Comparison of ENCODE assay signal across 1 cellular context in genomic region chr5:141590127-141590526, GRCh38.
A peak's percentile ranks its signal among the peaks of the same experiment; 100 is the strongest.
TF ChIP-seq lines count a peak whose summit lies in the region.

No MANE protein-coding gene starts in this region.

TF ChIP-seq in HepG2, 621 proteins besides CTCF, POLR2A, EP300 and RAD21 (continued from another document and continues in another):
- TF ChIP-seq, protein P1, sequence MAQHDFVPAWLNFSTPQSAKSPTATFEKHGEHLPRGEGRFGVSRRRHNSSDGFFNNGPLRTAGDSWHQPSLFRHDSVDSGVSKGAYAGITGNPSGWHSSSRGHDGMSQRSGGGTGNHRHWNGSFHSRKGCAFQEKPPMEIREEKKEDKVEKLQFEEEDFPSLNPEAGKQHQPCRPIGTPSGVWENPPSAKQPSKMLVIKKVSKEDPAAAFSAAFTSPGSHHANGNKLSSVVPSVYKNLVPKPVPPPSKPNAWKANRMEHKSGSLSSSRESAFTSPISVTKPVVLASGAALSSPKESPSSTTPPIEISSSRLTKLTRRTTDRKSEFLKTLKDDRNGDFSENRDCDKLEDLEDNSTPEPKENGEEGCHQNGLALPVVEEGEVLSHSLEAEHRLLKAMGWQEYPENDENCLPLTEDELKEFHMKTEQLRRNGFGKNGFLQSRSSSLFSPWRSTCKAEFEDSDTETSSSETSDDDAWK (CRISPR knock-in tag; IDR thresholded peaks at IDR 0.05), result no peak
- TF ChIP-seq ARID3A (IDR thresholded peaks at IDR 0.05; ENCODE audit: low read depth, low read length) (peak; percentile 88), ZNF556 (CRISPR knock-in tag; IDR thresholded peaks at IDR 0.05; ENCODE audit: borderline replicate concordance) (0 out of 2 replicates have a peak, but pooled peaks have one; percentile 27), CENPT (CRISPR knock-in tag; IDR thresholded peaks at IDR 0.05; ENCODE audit: low read depth) (no peak), SCMH1 (CRISPR knock-in tag; IDR thresholded peaks at IDR 0.05; ENCODE audit: borderline replicate concordance) (no peak), NFIC (IDR thresholded peaks at IDR 0.05; ENCODE audit: low read length) (0 out of 2 replicates have a peak, but pooled peaks have one; percentile 61), ETV5 (CRISPR knock-in tag; IDR thresholded peaks at IDR 0.05; ENCODE audit: borderline replicate concordance) (peak; percentile 7; the same call in 1 of the 2 replicates), PPARG (CRISPR knock-in tag; conservative IDR thresholded peaks at IDR 0.05) (peak; percentile 76), ZNF781 (CRISPR knock-in tag; IDR thresholded peaks at IDR 0.05; ENCODE audit: borderline replicate concordance, not compliant biosample characterization) (no peak), KDM1A (CRISPR knock-in tag; IDR thresholded peaks at IDR 0.05) (peak; percentile 49; the same call in 1 of the 2 replicates), ZBTB38 (CRISPR knock-in tag; IDR thresholded peaks at IDR 0.05) (no peak), TFDP1 (CRISPR knock-in tag; IDR thresholded peaks at IDR 0.05; ENCODE audit: borderline replicate concordance) (no peak), XBP1 (CRISPR knock-in tag; IDR thresholded peaks at IDR 0.05) (no peak), CHD2 (IDR thresholded peaks at IDR 0.05; ENCODE audit: low read depth, low read length) (no peak), ZNF780A (CRISPR knock-in tag; IDR thresholded peaks at IDR 0.05) (no peak), ZFP82 (CRISPR knock-in tag; IDR thresholded peaks at IDR 0.05; ENCODE audit: borderline replicate concordance) (no peak), ZSCAN30 (CRISPR knock-in tag; IDR thresholded peaks at IDR 0.05) (no peak), GLMP (CRISPR knock-in tag; IDR thresholded peaks at IDR 0.05; ENCODE audit: borderline replicate concordance) (no peak), ZNF329 (CRISPR knock-in tag; IDR thresholded peaks at IDR 0.05; ENCODE audit: low read depth) (no peak), SAP130 (CRISPR knock-in tag; IDR thresholded peaks at IDR 0.05; ENCODE audit: low read depth) (peak; percentile 67), DMTF1 (CRISPR knock-in tag; IDR thresholded peaks at IDR 0.05) (no peak), BORCS8-MEF2B (CRISPR knock-in tag; IDR thresholded peaks at IDR 0.05) (no peak), ZSCAN21 (CRISPR knock-in tag; IDR thresholded peaks at IDR 0.05; ENCODE audit: borderline replicate concordance) (no peak), HIVEP1 (CRISPR knock-in tag; IDR thresholded peaks at IDR 0.05) (no peak), BRD4 (CRISPR knock-in tag; IDR thresholded peaks at IDR 0.05) (no peak), THAP11 (CRISPR knock-in tag; IDR thresholded peaks at IDR 0.05) (peak; percentile 55), ZMYM4 (CRISPR knock-in tag; IDR thresholded peaks at IDR 0.05) (0 out of 2 replicates have a peak, but pooled peaks have one; percentile 50), NFKB2 (CRISPR knock-in tag; IDR thresholded peaks at IDR 0.05; ENCODE audit: borderline replicate concordance) (no peak), RBM39 (IDR thresholded peaks at IDR 0.05; ENCODE audit: low read depth, low read length, poor library complexity, severe bottlenecking) (no peak), ZBTB21 (CRISPR knock-in tag; IDR thresholded peaks at IDR 0.05) (no peak), ZBED4 (CRISPR knock-in tag; IDR thresholded peaks at IDR 0.05; ENCODE audit: borderline replicate concordance) (no peak), IRX3 (CRISPR knock-in tag; IDR thresholded peaks at IDR 0.05; ENCODE audit: borderline replicate concordance, low read depth) (no peak), ZKSCAN1 (IDR thresholded peaks at IDR 0.05; ENCODE audit: low read length) (no peak), ZNF263 (CRISPR knock-in tag; IDR thresholded peaks at IDR 0.05) (no peak)
- TF ChIP-seq, protein P2, sequence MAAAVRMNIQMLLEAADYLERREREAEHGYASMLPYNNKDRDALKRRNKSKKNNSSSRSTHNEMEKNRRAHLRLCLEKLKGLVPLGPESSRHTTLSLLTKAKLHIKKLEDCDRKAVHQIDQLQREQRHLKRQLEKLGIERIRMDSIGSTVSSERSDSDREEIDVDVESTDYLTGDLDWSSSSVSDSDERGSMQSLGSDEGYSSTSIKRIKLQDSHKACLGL (CRISPR knock-in tag; IDR thresholded peaks at IDR 0.05), result no peak
- TF ChIP-seq, protein P3, sequence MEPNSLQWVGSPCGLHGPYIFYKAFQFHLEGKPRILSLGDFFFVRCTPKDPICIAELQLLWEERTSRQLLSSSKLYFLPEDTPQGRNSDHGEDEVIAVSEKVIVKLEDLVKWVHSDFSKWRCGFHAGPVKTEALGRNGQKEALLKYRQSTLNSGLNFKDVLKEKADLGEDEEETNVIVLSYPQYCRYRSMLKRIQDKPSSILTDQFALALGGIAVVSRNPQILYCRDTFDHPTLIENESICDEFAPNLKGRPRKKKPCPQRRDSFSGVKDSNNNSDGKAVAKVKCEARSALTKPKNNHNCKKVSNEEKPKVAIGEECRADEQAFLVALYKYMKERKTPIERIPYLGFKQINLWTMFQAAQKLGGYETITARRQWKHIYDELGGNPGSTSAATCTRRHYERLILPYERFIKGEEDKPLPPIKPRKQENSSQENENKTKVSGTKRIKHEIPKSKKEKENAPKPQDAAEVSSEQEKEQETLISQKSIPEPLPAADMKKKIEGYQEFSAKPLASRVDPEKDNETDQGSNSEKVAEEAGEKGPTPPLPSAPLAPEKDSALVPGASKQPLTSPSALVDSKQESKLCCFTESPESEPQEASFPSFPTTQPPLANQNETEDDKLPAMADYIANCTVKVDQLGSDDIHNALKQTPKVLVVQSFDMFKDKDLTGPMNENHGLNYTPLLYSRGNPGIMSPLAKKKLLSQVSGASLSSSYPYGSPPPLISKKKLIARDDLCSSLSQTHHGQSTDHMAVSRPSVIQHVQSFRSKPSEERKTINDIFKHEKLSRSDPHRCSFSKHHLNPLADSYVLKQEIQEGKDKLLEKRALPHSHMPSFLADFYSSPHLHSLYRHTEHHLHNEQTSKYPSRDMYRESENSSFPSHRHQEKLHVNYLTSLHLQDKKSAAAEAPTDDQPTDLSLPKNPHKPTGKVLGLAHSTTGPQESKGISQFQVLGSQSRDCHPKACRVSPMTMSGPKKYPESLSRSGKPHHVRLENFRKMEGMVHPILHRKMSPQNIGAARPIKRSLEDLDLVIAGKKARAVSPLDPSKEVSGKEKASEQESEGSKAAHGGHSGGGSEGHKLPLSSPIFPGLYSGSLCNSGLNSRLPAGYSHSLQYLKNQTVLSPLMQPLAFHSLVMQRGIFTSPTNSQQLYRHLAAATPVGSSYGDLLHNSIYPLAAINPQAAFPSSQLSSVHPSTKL (CRISPR knock-in tag; IDR thresholded peaks at IDR 0.05), result peak; percentile 91
- TF ChIP-seq, protein P4, sequence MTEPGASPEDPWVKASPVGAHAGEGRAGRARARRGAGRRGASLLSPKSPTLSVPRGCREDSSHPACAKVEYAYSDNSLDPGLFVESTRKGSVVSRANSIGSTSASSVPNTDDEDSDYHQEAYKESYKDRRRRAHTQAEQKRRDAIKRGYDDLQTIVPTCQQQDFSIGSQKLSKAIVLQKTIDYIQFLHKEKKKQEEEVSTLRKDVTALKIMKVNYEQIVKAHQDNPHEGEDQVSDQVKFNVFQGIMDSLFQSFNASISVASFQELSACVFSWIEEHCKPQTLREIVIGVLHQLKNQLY (CRISPR knock-in tag; IDR thresholded peaks at IDR 0.05), result 0 out of 2 replicates have a peak, but pooled peaks have one; percentile 78
- TF ChIP-seq, protein P5, sequence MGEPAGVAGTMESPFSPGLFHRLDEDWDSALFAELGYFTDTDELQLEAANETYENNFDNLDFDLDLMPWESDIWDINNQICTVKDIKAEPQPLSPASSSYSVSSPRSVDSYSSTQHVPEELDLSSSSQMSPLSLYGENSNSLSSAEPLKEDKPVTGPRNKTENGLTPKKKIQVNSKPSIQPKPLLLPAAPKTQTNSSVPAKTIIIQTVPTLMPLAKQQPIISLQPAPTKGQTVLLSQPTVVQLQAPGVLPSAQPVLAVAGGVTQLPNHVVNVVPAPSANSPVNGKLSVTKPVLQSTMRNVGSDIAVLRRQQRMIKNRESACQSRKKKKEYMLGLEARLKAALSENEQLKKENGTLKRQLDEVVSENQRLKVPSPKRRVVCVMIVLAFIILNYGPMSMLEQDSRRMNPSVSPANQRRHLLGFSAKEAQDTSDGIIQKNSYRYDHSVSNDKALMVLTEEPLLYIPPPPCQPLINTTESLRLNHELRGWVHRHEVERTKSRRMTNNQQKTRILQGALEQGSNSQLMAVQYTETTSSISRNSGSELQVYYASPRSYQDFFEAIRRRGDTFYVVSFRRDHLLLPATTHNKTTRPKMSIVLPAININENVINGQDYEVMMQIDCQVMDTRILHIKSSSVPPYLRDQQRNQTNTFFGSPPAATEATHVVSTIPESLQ (CRISPR knock-in tag; conservative IDR thresholded peaks at IDR 0.05), result no peak
- TF ChIP-seq, protein P6, sequence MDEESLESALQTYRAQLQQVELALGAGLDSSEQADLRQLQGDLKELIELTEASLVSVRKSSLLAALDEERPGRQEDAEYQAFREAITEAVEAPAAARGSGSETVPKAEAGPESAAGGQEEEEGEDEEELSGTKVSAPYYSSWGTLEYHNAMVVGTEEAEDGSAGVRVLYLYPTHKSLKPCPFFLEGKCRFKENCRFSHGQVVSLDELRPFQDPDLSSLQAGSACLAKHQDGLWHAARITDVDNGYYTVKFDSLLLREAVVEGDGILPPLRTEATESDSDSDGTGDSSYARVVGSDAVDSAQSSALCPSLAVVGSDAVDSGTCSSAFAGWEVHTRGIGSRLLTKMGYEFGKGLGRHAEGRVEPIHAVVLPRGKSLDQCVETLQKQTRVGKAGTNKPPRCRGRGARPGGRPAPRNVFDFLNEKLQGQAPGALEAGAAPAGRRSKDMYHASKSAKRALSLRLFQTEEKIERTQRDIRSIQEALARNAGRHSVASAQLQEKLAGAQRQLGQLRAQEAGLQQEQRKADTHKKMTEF (CRISPR knock-in tag; IDR thresholded peaks at IDR 0.05), result peak; percentile 42; the same call in 1 of the 2 replicates
